ENCODE assay signal across 19 cellular contexts in the genomic region with DNA sequence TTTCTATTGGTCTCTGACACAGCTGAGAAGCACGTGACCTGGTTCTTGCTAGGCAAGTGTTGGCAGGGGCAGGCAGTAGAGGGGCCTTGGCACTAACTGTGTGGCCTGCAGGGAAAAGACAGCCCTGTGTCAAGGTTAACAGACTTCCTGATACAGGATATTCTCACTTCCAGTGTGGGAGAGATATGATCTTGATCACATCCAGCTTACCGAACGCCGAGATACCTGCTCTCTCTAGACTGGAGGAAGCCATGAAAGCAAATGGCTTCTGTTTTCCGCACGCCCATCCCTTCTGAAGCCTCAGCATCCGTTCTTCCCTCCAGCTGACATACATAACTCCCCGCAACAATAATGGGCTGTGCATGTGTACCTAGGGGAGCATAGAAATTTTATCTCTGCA.
DNase-seq lines count a peak whose midpoint lies in the region; ATAC-seq and TF ChIP-seq lines count a peak whose summit lies in the region.
"Had no signal": no experiment of that assay in that cellular context is flagged by ENCODE, and none has a peak within 500 bp of the region (broad histone marks: within the 10 kb centered on the region; RNA-seq: fewer than 3 reads in every experiment).

No MANE protein-coding gene starts in this region.

- no peak overlapping the region for H3K9ac ChIP-seq in SK-N-SH
- H3K9ac ChIP-seq: BLaER1 treated with 17β-estradiol and CSF1 and Interleukin-3, amounts not matched to agents 10 nM and 100 nM had no signal

- no peak overlapping the region for H3K4me3 ChIP-seq in SK-N-SH (ENCODE audit: low read depth in 2 of 2, low read length in 1 of 2)
- H3K4me3 ChIP-seq in lung = no peak overlapping the region
- H3K4me3 ChIP-seq: A549; BLaER1 treated with 17β-estradiol and CSF1 and Interleukin-3, amounts not matched to agents 10 nM and 100 nM had no signal

- DNase-seq in SK-N-SH = peak; percentile 50
- DNase-seq in activated CD4-positive, alpha-beta T cell treated with anti-CD3 and anti-CD28 coated beads, Interleukin-2, amount 10 ng/mL, durations not matched to agents 7 days and 5 days = peak; percentile 21
- DNase-seq in activated CD4-positive, alpha-beta T cell treated with anti-CD3 and anti-CD28 coated beads, Interleukin-2, amount 50 U/mL, for 1 hour = no peak
- peak; percentile 13 for DNase-seq in lung (ENCODE audit: low spot score)
- peak; percentile 48 for DNase-seq in osteocyte (ENCODE audit: extremely low spot score, unreplicated experiment)
- no peak for DNase-seq in NCI-H1694 (lab: John Stamatoyannopoulos, UW)
- DNase-seq: AML-193; CD4-positive, alpha-beta memory T cell; CD8-positive, alpha-beta memory T cell; COR-L47; DMS79 treated with DMSO at 0.1 percent for 48 hours; GF-D8 had no signal

- no peaks in the 10 kb centered on the region for H3K27me3 ChIP-seq in SK-N-SH (ENCODE audit: insufficient read depth)
- H3K27me3 ChIP-seq in lung (ENCODE audit: control insufficient read depth, insufficient read depth) = no peaks in the 10 kb centered on the region
- H3K27me3 ChIP-seq: BLaER1 treated with 17β-estradiol and CSF1 and Interleukin-3, amounts not matched to agents 10 nM and 100 nM had no signal

- H3K4me1 ChIP-seq in SK-N-SH (ENCODE audit: control insufficient read depth in 1 of 2, insufficient read depth in 2 of 2, low read depth in 1 of 2, low read length in 1 of 2) (peaks cover 0 to 2% of the 10 kb centered on the region in 2 experiments; a peak in 1 of 4 replicates), lung (ENCODE audit: control insufficient read depth in 2 of 2, insufficient read depth in 2 of 2, low read length in 2 of 2) (no peaks in the 10 kb centered on the region)
- H3K4me1 ChIP-seq: A549; BLaER1 treated with 17β-estradiol and CSF1 and Interleukin-3, amounts not matched to agents 10 nM and 100 nM had no signal

- ATAC-seq in SK-N-SH treated with all-trans-retinoic acid at 6 μM for 48 hours = no peak
- no peak for ATAC-seq in lung (ENCODE audit: insufficient read depth, low FRiP score)
- ATAC-seq in HG03095 (IDR thresholded peaks at IDR 0.05; ENCODE audit: unreplicated experiment) = no peak
- ATAC-seq: A549 had no signal

- H3K27me3 Mint-ChIP-seq in activated CD4-positive, alpha-beta T cell treated with anti-CD3 and anti-CD28 coated beads, Interleukin-2, amount 10 ng/mL, durations not matched to agents 7 days and 5 days = no peaks in the 10 kb centered on the region
- no peaks in the 10 kb centered on the region for H3K27me3 Mint-ChIP-seq in osteocyte (ENCODE audit: unreplicated experiment)
- H3K27me3 Mint-ChIP-seq: CD4-positive, alpha-beta memory T cell had no signal

- TF ChIP-seq CTCF in SK-N-SH (IDR thresholded peaks at IDR 0.05) = no peak
- no peak for TF ChIP-seq CTCF in lung (IDR thresholded peaks at IDR 0.05; ENCODE audit: control extremely low read depth, extremely low read depth)
- TF ChIP-seq CTCF in osteocyte (IDR thresholded peaks at IDR 0.05) = no peak

- TF ChIP-seq EP300 in SK-N-SH (IDR thresholded peaks at IDR 0.05; ENCODE audit: borderline replicate concordance in 1 of 2, low read depth in 1 of 2, low read length in 1 of 2) = peak in 1 of 2 experiments; percentile 62; a peak in 2 of 4 replicates

- no peak overlapping the region for H3K27ac Mint-ChIP-seq in activated CD4-positive, alpha-beta T cell treated with anti-CD3 and anti-CD28 coated beads, Interleukin-2, amount 10 ng/mL, durations not matched to agents 7 days and 5 days
- no peak overlapping the region for H3K27ac Mint-ChIP-seq in osteocyte (ENCODE audit: unreplicated experiment)
- H3K27ac Mint-ChIP-seq: B cell; CD4-positive, alpha-beta memory T cell; CD8-positive, alpha-beta memory T cell had no signal

- H2AFZ ChIP-seq in SK-N-SH (ENCODE audit: low read depth) = no peak overlapping the region

- WGBS in SK-N-SH (ENCODE audit: low lambda C conversion rate) = 49% methylated on average over 8 of the region's 8 CpGs
- 83 to 95% methylated on average over 8 of the region's 8 CpGs for WGBS in lung, 2 donors

- no peak overlapping the region for H3K4me3 Mint-ChIP-seq in activated CD4-positive, alpha-beta T cell treated with anti-CD3 and anti-CD28 coated beads, Interleukin-2, amount 10 ng/mL, durations not matched to agents 7 days and 5 days
- no peak overlapping the region for H3K4me3 Mint-ChIP-seq in osteocyte (ENCODE audit: unreplicated experiment)
- H3K4me3 Mint-ChIP-seq: B cell; CD4-positive, alpha-beta memory T cell; CD8-positive, alpha-beta memory T cell had no signal

- H3K9me3 ChIP-seq in SK-N-SH (no peaks in the 10 kb centered on the region), lung (ENCODE audit: control insufficient read depth in 2 of 2, insufficient read depth in 1 of 2, low read length in 1 of 2) (peaks cover 0 to 2% of the 10 kb centered on the region in 2 donors)
- H3K9me3 ChIP-seq: A549 had no signal

- H3K27ac ChIP-seq in SK-N-SH (ENCODE audit: low read depth in 2 of 2, low read length in 1 of 2) (peak overlapping the region in 1 of 2 experiments; percentile 39; a peak in 2 of 4 replicates), lung (ENCODE audit: low read depth in 1 of 2, low read length in 1 of 2) (no peak overlapping the region)
- H3K27ac ChIP-seq: 22Rv1; A549; BLaER1 treated with 17β-estradiol and CSF1 and Interleukin-3, amounts not matched to agents 10 nM and 100 nM; C4-2B had no signal

- no peak overlapping the region for H3K4me2 ChIP-seq in SK-N-SH
- H3K4me2 ChIP-seq: A549; BLaER1 treated with 17β-estradiol and CSF1 and Interleukin-3, amounts not matched to agents 10 nM and 100 nM had no signal

- no peaks in the 10 kb centered on the region for H3K79me2 ChIP-seq in SK-N-SH (ENCODE audit: insufficient read depth)

- no peaks in the 10 kb centered on the region for H3K9me2 ChIP-seq in SK-N-SH

- H3K4me1 Mint-ChIP-seq in activated CD4-positive, alpha-beta T cell treated with anti-CD3 and anti-CD28 coated beads, Interleukin-2, amount 10 ng/mL, durations not matched to agents 7 days and 5 days = peaks cover 10% of the 10 kb centered on the region
- H3K4me1 Mint-ChIP-seq in osteocyte (ENCODE audit: unreplicated experiment) = no peaks in the 10 kb centered on the region
- H3K4me1 Mint-ChIP-seq: B cell; CD8-positive, alpha-beta memory T cell had no signal

- CTCF ChIA-PET in SK-N-SH (lab: Yijun Ruan, JAX) = interaction anchor here (1.1 to 1.7 kb wide), 3 partner anchors 19 to 477 kb away, joined by 3 to 4 read pairs (median 4); no protein-coding TSS in a partner anchor
- CTCF ChIA-PET in activated CD4-positive, alpha-beta T cell treated with anti-CD3 and anti-CD28 coated beads, Interleukin-2, amount 10 ng/mL, durations not matched to agents 7 days and 5 days (lab: Charles Lee) = no interaction called here

- no peaks in the 10 kb centered on the region for H3K36me3 Mint-ChIP-seq in activated CD4-positive, alpha-beta T cell treated with anti-CD3 and anti-CD28 coated beads, Interleukin-2, amount 10 ng/mL, durations not matched to agents 7 days and 5 days (ENCODE audit: low read depth)
- no peaks in the 10 kb centered on the region for H3K36me3 Mint-ChIP-seq in osteocyte (ENCODE audit: unreplicated experiment)
- H3K36me3 Mint-ChIP-seq: CD4-positive, alpha-beta memory T cell; CD8-positive, alpha-beta memory T cell had no signal

- no peaks in the 10 kb centered on the region for H3K9me3 Mint-ChIP-seq in activated CD4-positive, alpha-beta T cell treated with anti-CD3 and anti-CD28 coated beads, Interleukin-2, amount 10 ng/mL, durations not matched to agents 7 days and 5 days
- H3K9me3 Mint-ChIP-seq in osteocyte (ENCODE audit: unreplicated experiment) = no peaks in the 10 kb centered on the region
- H3K9me3 Mint-ChIP-seq: CD8-positive, alpha-beta memory T cell had no signal

- H3F3A ChIP-seq in SK-N-SH (replicated peaks; ENCODE audit: insufficient read depth) = no peaks in the 10 kb centered on the region

- POLR2A ChIA-PET in SK-N-SH (lab: Yijun Ruan, JAX) = no interaction called here
- POLR2A ChIA-PET in activated CD4-positive, alpha-beta T cell treated with anti-CD3 and anti-CD28 coated beads, Interleukin-2, amount 10 ng/mL, durations not matched to agents 7 days and 5 days (lab: Charles Lee) = no interaction called here

- H3K36me3 ChIP-seq in SK-N-SH (replicated peaks in 1 of 2; ENCODE audit: control insufficient read depth in 1 of 2, insufficient read depth in 2 of 2, low read length in 1 of 2) (no peaks in the 10 kb centered on the region), lung (ENCODE audit: control insufficient read depth in 2 of 2, insufficient read depth in 2 of 2, low read length in 2 of 2) (no peaks in the 10 kb centered on the region)
- H3K36me3 ChIP-seq: BLaER1 treated with 17β-estradiol and CSF1 and Interleukin-3, amounts not matched to agents 10 nM and 100 nM had no signal

- no peaks in the 10 kb centered on the region for H4K20me1 ChIP-seq in SK-N-SH (ENCODE audit: insufficient read depth)
- H4K20me1 ChIP-seq: BLaER1 treated with 17β-estradiol and CSF1 and Interleukin-3, amounts not matched to agents 10 nM and 100 nM had no signal

- TF ChIP-seq RAD21 in SK-N-SH (IDR thresholded peaks at IDR 0.05; ENCODE audit: low read length) = no peak; the same call in 1 of the 2 replicates

TF ChIP-seq in SK-N-SH, 30 proteins besides CTCF, POLR2A, EP300 and RAD21 (continues in another document):
- TF ChIP-seq MEF2A (IDR thresholded peaks at IDR 0.05; ENCODE audit: borderline replicate concordance, low read depth) (no peak), TEAD4 (IDR thresholded peaks at IDR 0.05; ENCODE audit: borderline replicate concordance, insufficient read depth) (no peak), RCOR1 (IDR thresholded peaks at IDR 0.05; ENCODE audit: low read length) (peak; percentile 68; the same call in 1 of the 2 replicates), GATA2 (CRISPR knock-in tag; IDR thresholded peaks at IDR 0.05) (peak; percentile 69), SIN3A (IDR thresholded peaks at IDR 0.05; ENCODE audit: borderline replicate concordance, low read depth, low read length) (no peak)

TF ChIP-seq in SK-N-SH treated with all-trans-retinoic acid at 6 μM for 48 hours, 23 proteins besides CTCF, POLR2A, EP300 and RAD21 (continues in another document):
- no peak for TF ChIP-seq CSDC2 (CRISPR knock-in tag; IDR thresholded peaks at IDR 0.05)
- no peak for TF ChIP-seq ZFP3 (CRISPR knock-in tag; IDR thresholded peaks at IDR 0.05)
- no peak for TF ChIP-seq OSR1 (CRISPR knock-in tag; IDR thresholded peaks at IDR 0.05)
- no peak for TF ChIP-seq ARNTL (CRISPR knock-in tag; IDR thresholded peaks at IDR 0.05; ENCODE audit: borderline replicate concordance, low read depth)
- TF ChIP-seq, protein P1, sequence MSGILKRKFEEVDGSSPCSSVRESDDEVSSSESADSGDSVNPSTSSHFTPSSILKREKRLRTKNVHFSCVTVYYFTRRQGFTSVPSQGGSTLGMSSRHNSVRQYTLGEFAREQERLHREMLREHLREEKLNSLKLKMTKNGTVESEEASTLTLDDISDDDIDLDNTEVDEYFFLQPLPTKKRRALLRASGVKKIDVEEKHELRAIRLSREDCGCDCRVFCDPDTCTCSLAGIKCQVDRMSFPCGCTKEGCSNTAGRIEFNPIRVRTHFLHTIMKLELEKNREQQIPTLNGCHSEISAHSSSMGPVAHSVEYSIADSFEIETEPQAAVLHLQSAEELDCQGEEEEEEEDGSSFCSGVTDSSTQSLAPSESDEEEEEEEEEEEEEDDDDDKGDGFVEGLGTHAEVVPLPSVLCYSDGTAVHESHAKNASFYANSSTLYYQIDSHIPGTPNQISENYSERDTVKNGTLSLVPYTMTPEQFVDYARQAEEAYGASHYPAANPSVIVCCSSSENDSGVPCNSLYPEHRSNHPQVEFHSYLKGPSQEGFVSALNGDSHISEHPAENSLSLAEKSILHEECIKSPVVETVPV (CRISPR knock-in tag; IDR thresholded peaks at IDR 0.05) = no peak

Comparison
In these comparisons a context has a peak if more than half of its experiments do, and no peak if none do; other contexts are left out.
1. DNase-seq: peak in SK-N-SH (single experiment), activated CD4-positive, alpha-beta T cell treated with anti-CD3 and anti-CD28 coated beads, Interleukin-2, amount 10 ng/mL, durations not matched to agents 7 days and 5 days (single experiment), lung (single experiment) and osteocyte (single experiment); none in activated CD4-positive, alpha-beta T cell treated with anti-CD3 and anti-CD28 coated beads, Interleukin-2, amount 50 U/mL, for 1 hour (single experiment) and NCI-H1694 (single experiment).